ENCODE assay signal across 26 cellular contexts in genomic region chr4:104750008-104750407, GRCh38.
"Had no signal": no experiment of that assay in that cellular context is flagged by ENCODE, and none has a peak within 500 bp of the region (broad histone marks: within the 10 kb centered on the region; RNA-seq: fewer than 3 reads in every experiment).

No MANE protein-coding gene starts in this region.

- H3K4me2 ChIP-seq: neural progenitor cell, smooth muscle cell had no signal

- ATAC-seq: naive thymus-derived CD4-positive, alpha-beta T cell; sciatic nerve had no signal

- H3K4me3 Mint-ChIP-seq: dendritic cell treated with granulocyte-macrophage colony-stimulating factor and Interleukin-4, amounts not matched to agents 40 ng/mL and 50 ng/mL, for 4 days; naive thymus-derived CD4-positive, alpha-beta T cell; nephron; neural progenitor cell; type B pancreatic cell had no signal

- H3K27me3 Mint-ChIP-seq: dendritic cell treated with granulocyte-macrophage colony-stimulating factor and Interleukin-4, amounts not matched to agents 40 ng/mL and 50 ng/mL, for 4 days; naive thymus-derived CD4-positive, alpha-beta T cell had no signal

- H3K36me3 ChIP-seq: colonic mucosa, esophagus muscularis mucosa, neural progenitor cell, stomach, tibial artery had no signal

- H3K9ac ChIP-seq: neural progenitor cell, parathyroid adenoma had no signal

- H3K27ac Mint-ChIP-seq: dendritic cell treated with granulocyte-macrophage colony-stimulating factor and Interleukin-4, amounts not matched to agents 40 ng/mL and 50 ng/mL, for 4 days; naive thymus-derived CD4-positive, alpha-beta T cell; nephron; neural progenitor cell; progenitor cell of endocrine pancreas; type B pancreatic cell had no signal

- H3K4me3 ChIP-seq: colonic mucosa, esophagus muscularis mucosa, lung, neural progenitor cell, smooth muscle cell, stomach, testis, tibial artery had no signal

- H3K27ac ChIP-seq: colonic mucosa, esophagus muscularis mucosa, neural progenitor cell, parathyroid adenoma, stomach, testis, tibial artery had no signal

- H3K9me3 Mint-ChIP-seq: dendritic cell treated with granulocyte-macrophage colony-stimulating factor and Interleukin-4, amounts not matched to agents 40 ng/mL and 50 ng/mL, for 4 days; nephron; neural progenitor cell had no signal

- DNase-seq: colonic mucosa; effector CD8-positive, alpha-beta T cell; foreskin melanocyte; glutamatergic neuron; mesenchymal stem cell; midbrain; naive thymus-derived CD4-positive, alpha-beta T cell; stimulated activated CD4-positive, alpha-beta T cell treated with anti-CD3 and anti-CD28 coated beads, Interleukin-12 subunit alpha, Interleukin-12 subunit beta, amount 100 ng/mL, for 4 hours; stimulated activated CD4-positive, alpha-beta T cell treated with anti-CD3 and anti-CD28 coated beads, Interleukin-1b, Interleukin-23, amount 100 ng/mL, for 48 hours; stimulated activated CD4-positive, alpha-beta T cell treated with anti-CD3 and anti-CD28 coated beads, Interleukin-4, amount 100 ng/mL, for 1 hour; stimulated activated CD8-positive, alpha-beta memory T cell treated with anti-CD3 and anti-CD28 coated beads, Interleukin-4, amount 100 ng/mL, for 48 hours; stimulated activated naive CD4-positive, alpha-beta T cell treated with Interleukin-2 at 50 U/mL for 16 hours; stomach; substantia nigra; testis; tibial artery had no signal

- H3K4me1 Mint-ChIP-seq: nephron had no signal

- H3K79me2 ChIP-seq: parathyroid adenoma had no signal

- H3K27me3 ChIP-seq: colonic mucosa, esophagus muscularis mucosa, neural progenitor cell, stomach, testis, tibial artery had no signal

- H3K9me3 ChIP-seq: colonic mucosa, esophagus muscularis mucosa, stomach, testis, tibial artery had no signal

- H3K4me1 ChIP-seq: colonic mucosa, parathyroid adenoma, stomach, testis had no signal

- H3K36me3 Mint-ChIP-seq: naive thymus-derived CD4-positive, alpha-beta T cell; neural progenitor cell; type B pancreatic cell had no signal

- H2AFZ ChIP-seq: neural progenitor cell, parathyroid adenoma had no signal
